9 cellular contexts compared by ENCODE assay signal in the genomic region with DNA sequence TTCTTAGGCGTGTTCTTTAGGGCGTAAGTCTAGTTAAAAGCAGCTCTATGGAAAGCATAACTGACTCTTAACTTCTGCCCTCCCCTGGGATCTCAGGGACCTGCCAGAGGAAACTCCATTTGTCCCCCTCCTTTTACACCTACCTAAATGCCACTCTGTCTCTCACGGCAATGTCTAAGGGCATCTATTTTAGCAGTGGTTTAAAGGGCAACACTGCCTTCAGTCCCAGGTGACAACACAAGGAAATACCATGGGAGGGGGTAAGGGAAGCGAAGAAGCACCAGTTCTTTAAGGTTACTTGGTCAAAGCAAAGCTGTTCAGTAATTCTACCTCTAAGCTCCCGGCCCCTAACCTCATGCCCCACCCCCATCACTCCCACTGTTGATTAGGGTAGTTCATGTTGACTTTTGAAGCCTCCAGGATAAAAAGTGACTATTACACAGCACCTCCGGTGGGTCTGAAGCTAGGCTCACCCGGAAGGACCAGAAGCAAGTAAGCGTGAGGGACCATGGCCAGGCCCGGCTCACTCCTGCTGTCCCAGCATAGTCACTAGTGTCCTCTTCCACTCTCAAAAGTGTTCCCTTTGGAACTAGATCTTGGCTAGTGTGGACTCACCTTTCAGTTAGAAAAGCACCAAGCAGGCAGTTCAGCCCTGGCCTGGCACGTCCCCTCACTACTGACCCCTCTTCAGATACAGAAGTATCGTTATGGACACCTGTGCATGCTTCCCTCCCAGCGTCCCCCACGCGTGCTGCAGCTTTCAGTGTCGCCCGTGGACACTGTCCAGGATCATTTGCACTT. TPM values are rescaled to one million over a fixed set of nuclear protein-coding genes. Genes with fewer than 3 reads are reported as not detected.
DNase-seq lines count a peak whose midpoint lies in the region; ATAC-seq lines count a peak whose summit lies in the region.
"Had no signal": no experiment of that assay in that cellular context is flagged by ENCODE, and none has a peak within 500 bp of the region (broad histone marks: within the 10 kb centered on the region; RNA-seq: fewer than 3 reads in every experiment).

No MANE protein-coding gene starts in this region.

- peaks cover 61 to 67% (median 66%) of the 10 kb centered on the region in 3 donors for H3K4me1 Mint-ChIP-seq in IgD-negative memory B cell
- peaks cover 73 to 77% of the 10 kb centered on the region in 2 donors for H3K4me1 Mint-ChIP-seq in natural killer cell treated with Interleukin-12 subunit alpha and Interleukin-12 subunit beta and Interleukin-15 and Interleukin-18, amount 100 ng/mL, for 72 hours (ENCODE audit: low read depth in 2 of 2)

- peak overlapping the region; percentile 16 for H3K27ac ChIP-seq in cingulate gyrus (ENCODE audit: low read depth, low read length)

- H3K4me3 Mint-ChIP-seq in IgD-negative memory B cell = peak overlapping the region; percentile 94 to 99 (median 97)
- H3K4me3 Mint-ChIP-seq in natural killer cell treated with Interleukin-12 subunit alpha and Interleukin-12 subunit beta and Interleukin-15 and Interleukin-18, amount 100 ng/mL, for 72 hours = peak overlapping the region; percentile 99

- DNase-seq in CD1c-positive myeloid dendritic cell (ENCODE audit: extremely low spot score) (peak; percentile 36), HT-29 (ENCODE audit: low spot score) (no peak)
- DNase-seq in natural killer cell treated with Interleukin-12 subunit alpha and Interleukin-12 subunit beta and Interleukin-15 and Interleukin-18, amount 100 ng/mL, for 72 hours (ENCODE audit: low spot score) = peak; percentile 61
- DNase-seq: activated gamma-delta T cell had no signal

- no peaks in the 10 kb centered on the region for H3K27me3 Mint-ChIP-seq in IgD-negative memory B cell
- no peaks in the 10 kb centered on the region for H3K27me3 Mint-ChIP-seq in natural killer cell treated with Interleukin-12 subunit alpha and Interleukin-12 subunit beta and Interleukin-15 and Interleukin-18, amount 100 ng/mL, for 72 hours

- H3K36me3 Mint-ChIP-seq in IgD-negative memory B cell = peaks cover 6% of the 10 kb centered on the region
- no peaks in the 10 kb centered on the region for H3K36me3 Mint-ChIP-seq in natural killer cell treated with Interleukin-12 subunit alpha and Interleukin-12 subunit beta and Interleukin-15 and Interleukin-18, amount 100 ng/mL, for 72 hours

- peak in 1 of 2 donors; percentile 21 for ATAC-seq in natural killer cell treated with Interleukin-12 subunit alpha and Interleukin-12 subunit beta and Interleukin-15 and Interleukin-18, amount 100 ng/mL, for 72 hours
- no peak for ATAC-seq in HG02759 (IDR thresholded peaks at IDR 0.05; ENCODE audit: unreplicated experiment)
- no peak for ATAC-seq in HG03520 (IDR thresholded peaks at IDR 0.05; ENCODE audit: unreplicated experiment)
- ATAC-seq in HG03025 (IDR thresholded peaks at IDR 0.05; ENCODE audit: low FRiP score, unreplicated experiment) = no peak

- H3K9me3 Mint-ChIP-seq in IgD-negative memory B cell = peaks cover 0 to 3% (median 0%) of the 10 kb centered on the region in 3 donors
- no peaks in the 10 kb centered on the region for H3K9me3 Mint-ChIP-seq in natural killer cell treated with Interleukin-12 subunit alpha and Interleukin-12 subunit beta and Interleukin-15 and Interleukin-18, amount 100 ng/mL, for 72 hours

- peak overlapping the region; percentile 85 to 98 (median 95) for H3K27ac Mint-ChIP-seq in IgD-negative memory B cell
- H3K27ac Mint-ChIP-seq in natural killer cell treated with Interleukin-12 subunit alpha and Interleukin-12 subunit beta and Interleukin-15 and Interleukin-18, amount 100 ng/mL, for 72 hours = peak overlapping the region; percentile 94

RNA-seq across cellular contexts. Expression of a gene that starts 47.0 kb away (rescaled TPM):
- 210 TPM for polyA plus RNA-seq in IgD-negative memory B cell
- 100 to 1,000 TPM; 111 to 149 TPM for total RNA-seq in natural killer cell treated with Interleukin-12 subunit alpha and Interleukin-12 subunit beta and Interleukin-15 and Interleukin-18, amount 100 ng/mL, for 72 hours
- total RNA-seq in HT-29 (2014; rRNA removed; shearing (Covaris generic)) = 14.1 and 14.4 TPM in 2 replicates
